ENCODE assay signal across 15 cellular contexts in the genomic region with DNA sequence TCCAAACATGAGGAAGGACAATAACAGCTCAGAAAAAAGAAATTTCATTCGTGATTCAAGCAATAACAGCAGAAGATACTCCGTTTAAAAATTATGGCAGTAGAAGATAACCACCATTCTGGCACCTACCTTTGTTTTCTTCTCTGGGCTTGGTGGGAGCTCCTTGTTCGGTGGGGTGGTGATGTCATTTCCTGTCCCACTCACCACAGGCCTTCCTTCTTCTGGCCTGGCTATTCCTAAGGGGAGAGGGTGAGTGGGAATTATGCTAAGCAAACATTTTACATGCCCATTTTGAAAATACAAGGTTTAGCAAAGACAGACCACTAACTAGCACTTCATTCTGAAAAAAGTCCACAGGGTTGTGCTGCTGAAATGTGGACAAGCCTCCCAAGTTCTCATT.
DNase-seq lines count a peak whose midpoint lies in the region; ATAC-seq, FAIRE-seq and TF ChIP-seq lines count a peak whose summit lies in the region.
"Had no signal": no experiment of that assay in that cellular context is flagged by ENCODE, and none has a peak within 500 bp of the region (broad histone marks: within the 10 kb centered on the region; RNA-seq: fewer than 3 reads in every experiment).

No MANE protein-coding gene starts in this region.

- no TSS peak for BruUV-seq in PC-9 (replicated peaks; lab: Mats Ljungman, UMichigan)

- H3K9me3 ChIP-seq in BLaER1 treated with 17β-estradiol and CSF1 and Interleukin-3, amounts not matched to agents 10 nM and 100 nM (replicated peaks in 1 of 11) = no peaks in the 10 kb centered on the region
- no peaks in the 10 kb centered on the region for H3K9me3 ChIP-seq in PC-9 (ENCODE audit: insufficient read depth, low read depth)
- H3K9me3 ChIP-seq: prostate gland, suprapubic skin had no signal

- ATAC-seq in GM21576 (IDR thresholded peaks at IDR 0.05; ENCODE audit: unreplicated experiment) = no peak
- ATAC-seq in GM18868 (IDR thresholded peaks at IDR 0.05; ENCODE audit: unreplicated experiment) = no peak

- peaks cover 28 to 88% (median 53%) of the 10 kb centered on the region in 11 experiments for H3K36me3 ChIP-seq in BLaER1 treated with 17β-estradiol and CSF1 and Interleukin-3, amounts not matched to agents 10 nM and 100 nM
- H3K36me3 ChIP-seq in bronchial epithelial cell (ENCODE audit: control insufficient read depth, insufficient read depth, low read length) = peaks cover 13% of the 10 kb centered on the region
- no peaks in the 10 kb centered on the region for H3K36me3 ChIP-seq in PC-9 (ENCODE audit: low read depth)
- H3K36me3 ChIP-seq: prostate gland had no signal

- H3K79me2 ChIP-seq in PC-9 (ENCODE audit: low read depth) = no peaks in the 10 kb centered on the region

- POLR2A ChIA-PET in PC-9 (lab: Charles Lee; ENCODE audit: unreplicated experiment) = no interaction called here

- H3K9ac ChIP-seq in BLaER1 treated with 17β-estradiol and CSF1 and Interleukin-3, amounts not matched to agents 10 nM and 100 nM = no peak overlapping the region

- peaks cover 0 to 11% (median 10%) of the 10 kb centered on the region in 10 experiments; a peak in 17 of 20 replicates for H3K4me1 ChIP-seq in BLaER1 treated with 17β-estradiol and CSF1 and Interleukin-3, amounts not matched to agents 10 nM and 100 nM
- H3K4me1 ChIP-seq in PC-9 (replicated peaks; ENCODE audit: insufficient read depth) = no peaks in the 10 kb centered on the region
- H3K4me1 ChIP-seq: prostate gland had no signal

- no peaks in the 10 kb centered on the region for H3K9me2 ChIP-seq in PC-9 (ENCODE audit: insufficient read depth)

- intact Hi-C loops in PC-9 (cut with micrococcal nuclease; ENCODE audit: unreplicated experiment) = no loop called here

- H3K27ac ChIP-seq in BLaER1 treated with 17β-estradiol and CSF1 and Interleukin-3, amounts not matched to agents 10 nM and 100 nM = no peak overlapping the region
- no peak overlapping the region for H3K27ac ChIP-seq in PC-9
- H3K27ac ChIP-seq: prostate gland, suprapubic skin had no signal

- peak overlapping the region in 9 of 11 experiments; percentile 1 to 56 (median 33); a peak in 11 of 22 replicates for H3K4me2 ChIP-seq in BLaER1 treated with 17β-estradiol and CSF1 and Interleukin-3, amounts not matched to agents 10 nM and 100 nM
- H3K4me2 ChIP-seq in PC-9 = no peak overlapping the region

- FAIRE-seq in bronchial epithelial cell (lab: Jason Lieb, UNC) = no peak

- no peak for TF ChIP-seq CTCF in bronchial epithelial cell (IDR thresholded peaks at IDR 0.05; ENCODE audit: insufficient read depth, low read length, severe bottlenecking)
- TF ChIP-seq CTCF in PC-9 (conservative IDR thresholded peaks at IDR 0.05) = no peak

- H3K27me3 ChIP-seq in BLaER1 treated with 17β-estradiol and CSF1 and Interleukin-3, amounts not matched to agents 10 nM and 100 nM = no peaks in the 10 kb centered on the region
- no peaks in the 10 kb centered on the region for H3K27me3 ChIP-seq in bronchial epithelial cell (ENCODE audit: control insufficient read depth, insufficient read depth, low read length)
- H3K27me3 ChIP-seq in PC-9 (ENCODE audit: insufficient read depth, low read depth) = no peaks in the 10 kb centered on the region
- H3K27me3 ChIP-seq: suprapubic skin had no signal

- DNase-seq in HT1080 (ENCODE audit: low read depth) (peak; percentile 70), bronchial epithelial cell (ENCODE audit: low read depth) (peak; percentile 25), kidney tubule cell (ENCODE audit: low spot score) (peak; percentile 33), PC-9 (no peak), NCI-H187 treated with DMSO at 0.1 percent for 48 hours (lab: John Stamatoyannopoulos, UW) (no peak)
- DNase-seq: activated CD4-positive, CD25-positive, alpha-beta regulatory T cell treated with anti-CD3 and anti-CD28 coated beads, Interleukin-2, amount 50 U/mL, for 72 hours; activated T-cell treated with anti-CD3 and anti-CD28 coated beads for 4 hours; naive B cell; NCI-H1694 treated with DMSO at 0.1 percent for 48 hours; T-helper 1 cell had no signal

- no peaks in the 10 kb centered on the region; the same call in 1 of the 2 replicates for H3F3A ChIP-seq in PC-9 (ENCODE audit: insufficient read depth, low read depth)

- H3K4me3 ChIP-seq in BLaER1 treated with 17β-estradiol and CSF1 and Interleukin-3, amounts not matched to agents 10 nM and 100 nM = no peak overlapping the region
- H3K4me3 ChIP-seq in bronchial epithelial cell (ENCODE audit: low read depth, low read length) (no peak overlapping the region), PC-9 (no peak overlapping the region)
- H3K4me3 ChIP-seq: prostate gland, suprapubic skin had no signal

- no peak overlapping the region for H2AFZ ChIP-seq in PC-9

- CTCF ChIA-PET in PC-9 (lab: Charles Lee) = no interaction called here

- H4K20me1 ChIP-seq in BLaER1 treated with 17β-estradiol and CSF1 and Interleukin-3, amounts not matched to agents 10 nM and 100 nM = peaks cover 0 to 10% (median 0%) of the 10 kb centered on the region in 11 experiments; a peak in 1 of 22 replicates
- H4K20me1 ChIP-seq in PC-9 (ENCODE audit: insufficient read depth) = no peaks in the 10 kb centered on the region

Comparison
In these comparisons a context has a peak if more than half of its experiments do, and no peak if none do; other contexts are left out.
1. DNase-seq: peak in HT1080 (single experiment), bronchial epithelial cell (single experiment) and kidney tubule cell (single experiment); none in PC-9 (0 of 2) and NCI-H187 treated with DMSO at 0.1 percent for 48 hours (single experiment).